In genomic region chr1:204069887-204070286, GRCh38 we compare ENCODE assay signal across 26 cellular contexts.
"Had no signal": no experiment of that assay in that cellular context is flagged by ENCODE, and none has a peak within 500 bp of the region (broad histone marks: within the 10 kb centered on the region; RNA-seq: fewer than 3 reads in every experiment).

No MANE protein-coding gene starts in this region.

- H3K4me1 ChIP-seq: foreskin keratinocyte had no signal

- H3K9me3 Mint-ChIP-seq: natural killer cell had no signal

- H3K4me3 ChIP-seq: dorsolateral prefrontal cortex, esophagus muscularis mucosa, lung, ovary, right atrium auricular region, smooth muscle cell, suprapubic skin, transverse colon, vagina had no signal

- FAIRE-seq: colon, kidney had no signal

- H3K27ac ChIP-seq: dorsolateral prefrontal cortex, esophagus muscularis mucosa, foreskin keratinocyte, ovary, right atrium auricular region, suprapubic skin, transverse colon, vagina had no signal

- H3K36me3 ChIP-seq: esophagus muscularis mucosa, ovary, right atrium auricular region, suprapubic skin, transverse colon, vagina had no signal

- H3K4me3 Mint-ChIP-seq: endodermal cell; memory B cell; natural killer cell; stimulated activated naive CD8-positive, alpha-beta T cell treated with anti-CD3 and anti-CD28 coated beads, Interleukin-15, amount 100 ng/mL, for 72 hours had no signal

- H3K9me3 ChIP-seq: esophagus muscularis mucosa, ovary, right atrium auricular region, suprapubic skin, transverse colon, vagina had no signal

- H3K27me3 ChIP-seq: dorsolateral prefrontal cortex, foreskin keratinocyte, ovary, right atrium auricular region, vagina had no signal

- H3K4me2 ChIP-seq: smooth muscle cell had no signal

- ATAC-seq: foreskin keratinocyte; left lobe of liver; natural killer cell; sciatic nerve; stimulated activated naive CD8-positive, alpha-beta T cell treated with anti-CD3 and anti-CD28 coated beads, Interleukin-15, amount 100 ng/mL, for 72 hours had no signal

- H3K27ac Mint-ChIP-seq: endodermal cell; memory B cell; natural killer cell; stimulated activated naive CD8-positive, alpha-beta T cell treated with anti-CD3 and anti-CD28 coated beads, Interleukin-15, amount 100 ng/mL, for 72 hours had no signal

- H3K36me3 Mint-ChIP-seq: natural killer cell had no signal

- DNase-seq: dorsolateral prefrontal cortex; effector CD8-positive, alpha-beta T cell; endodermal cell; foreskin keratinocyte; head of caudate nucleus; kidney; natural killer cell; occipital lobe; ovary; stimulated activated CD4-positive, alpha-beta T cell treated with anti-CD3 and anti-CD28 coated beads, Interleukin-12 subunit alpha, Interleukin-12 subunit beta, amount 100 ng/mL, for 4 hours; stimulated activated CD4-positive, alpha-beta T cell treated with anti-CD3 and anti-CD28 coated beads, Interleukin-1b, Interleukin-23, amount 100 ng/mL, for 48 hours; stimulated activated CD4-positive, alpha-beta T cell treated with anti-CD3 and anti-CD28 coated beads, Interleukin-4, amount 100 ng/mL, for 1 hour; stimulated activated CD8-positive, alpha-beta memory T cell treated with anti-CD3 and anti-CD28 coated beads, Interleukin-4, amount 100 ng/mL, for 48 hours; stimulated activated naive CD4-positive, alpha-beta T cell; stimulated activated naive CD8-positive, alpha-beta T cell treated with anti-CD3 and anti-CD28 coated beads, Interleukin-15, amount 100 ng/mL, for 72 hours; transverse colon had no signal
